Comparison of ENCODE assay signal across 21 cellular contexts in genomic region chr9:127945942-127946341, GRCh38. TPM values are rescaled to one million over a fixed set of nuclear protein-coding genes. Genes with fewer than 3 reads are reported as not detected.
A peak's percentile ranks its signal among the peaks of the same experiment; 100 is the strongest.
DNase-seq lines count a peak whose midpoint lies in the region; ATAC-seq and TF ChIP-seq lines count a peak whose summit lies in the region.
"Had no signal": no experiment of that assay in that cellular context is flagged by ENCODE, and none has a peak within 500 bp of the region (broad histone marks: within the 10 kb centered on the region; RNA-seq: fewer than 3 reads in every experiment).

No MANE protein-coding gene starts in this region.

- peaks cover 58% of the 10 kb centered on the region for H3K4me1 Mint-ChIP-seq in activated naive CD8-positive, alpha-beta T cell (ENCODE audit: low read depth)
- peaks cover 44% of the 10 kb centered on the region for H3K4me1 Mint-ChIP-seq in activated naive CD8-positive, alpha-beta T cell treated with anti-CD3 and anti-CD28 coated beads, Interleukin-2, amount 50 U/mL, for 24 hours
- peaks cover 8 to 29% (median 23%) of the 10 kb centered on the region in 3 donors for H3K4me1 Mint-ChIP-seq in IgD-negative memory B cell
- peaks cover 28 to 54% of the 10 kb centered on the region in 2 donors for H3K4me1 Mint-ChIP-seq in stimulated activated naive B cell treated with anti-CD40 and anti-IgM and Interleukin-4, amounts not matched to agents 10 μg/mL and 1 μg/mL and 100 μg/mL, for 72 hours

- no peaks in the 10 kb centered on the region for H3K9me3 ChIP-seq in uterus
- H3K9me3 ChIP-seq: lower lobe of right lung, thoracic aorta had no signal

- no peak overlapping the region for H3K4me3 Mint-ChIP-seq in activated naive CD8-positive, alpha-beta T cell
- no peak overlapping the region for H3K4me3 Mint-ChIP-seq in activated naive CD8-positive, alpha-beta T cell treated with anti-CD3 and anti-CD28 coated beads, Interleukin-2, amount 50 U/mL, for 24 hours
- H3K4me3 Mint-ChIP-seq in IgD-negative memory B cell = peak overlapping the region in 1 of 4 donors; percentile 15
- H3K4me3 Mint-ChIP-seq in stimulated activated naive B cell treated with anti-CD40 and anti-IgM and Interleukin-4, amounts not matched to agents 10 μg/mL and 1 μg/mL and 100 μg/mL, for 72 hours = no peak overlapping the region
- H3K4me3 Mint-ChIP-seq: dendritic cell treated with granulocyte-macrophage colony-stimulating factor and Interleukin-4, amounts not matched to agents 40 ng/mL and 50 ng/mL, for 4 days had no signal

- no peak for TF ChIP-seq POLR2A in uterus (IDR thresholded peaks at IDR 0.05)

- intact Hi-C loops in uterus (cut with DNase I; ENCODE audit: low total_unique reads) = no loop called here

- peak overlapping the region; percentile 54 for H3K27ac Mint-ChIP-seq in activated naive CD8-positive, alpha-beta T cell
- H3K27ac Mint-ChIP-seq in activated naive CD8-positive, alpha-beta T cell treated with anti-CD3 and anti-CD28 coated beads, Interleukin-2, amount 50 U/mL, for 24 hours = no peak overlapping the region
- peak overlapping the region in 2 of 3 donors; percentile 43 to 98 for H3K27ac Mint-ChIP-seq in IgD-negative memory B cell
- peak overlapping the region; percentile 85 for H3K27ac Mint-ChIP-seq in stimulated activated naive B cell treated with anti-CD40 and anti-IgM and Interleukin-4, amounts not matched to agents 10 μg/mL and 1 μg/mL and 100 μg/mL, for 72 hours
- H3K27ac Mint-ChIP-seq: dendritic cell treated with granulocyte-macrophage colony-stimulating factor and Interleukin-4, amounts not matched to agents 40 ng/mL and 50 ng/mL, for 4 days had no signal

- no peaks in the 10 kb centered on the region for H3K27me3 ChIP-seq in uterus

- no peak for TF ChIP-seq CTCF in uterus (IDR thresholded peaks at IDR 0.05)

- DNase-seq in activated naive CD8-positive, alpha-beta T cell treated with anti-CD3 and anti-CD28 coated beads, Interleukin-2, amount 50 U/mL, for 24 hours = no peak
- DNase-seq in stimulated activated naive B cell treated with anti-CD40 and anti-IgM and Interleukin-4, amounts not matched to agents 10 μg/mL and 1 μg/mL and 100 μg/mL, for 72 hours = no peak
- DNase-seq in uterus (no peak), DMS 273 (lab: John Stamatoyannopoulos, UW; ENCODE audit: unreplicated experiment) (no peak)
- DNase-seq: activated T-cell treated with anti-CD3 and anti-CD28 coated beads for 4 hours; foreskin fibroblast; GDM1; hippocampal formation; lower lobe of right lung; NCI-H1417 treated with DMSO at 0.1 percent for 48 hours; NCI-H510A treated with DMSO at 0.1 percent for 48 hours; SHP77; stimulated activated CD8-positive, alpha-beta memory T cell treated with anti-CD3 and anti-CD28 coated beads, Interleukin-4, amount 100 ng/mL, for 48 hours; SW 1271 had no signal

- H3K4me3 ChIP-seq in uterus = no peak overlapping the region
- H3K4me3 ChIP-seq: lower lobe of right lung, thoracic aorta had no signal

- H3K27ac ChIP-seq in cingulate gyrus (ENCODE audit: low read depth, low read length) (peak overlapping the region; percentile 65), uterus (peak overlapping the region in 1 of 2 donors; percentile 55)
- H3K27ac ChIP-seq: C4-2B, lower lobe of right lung, thoracic aorta had no signal

- ATAC-seq in activated naive CD8-positive, alpha-beta T cell treated with anti-CD3 and anti-CD28 coated beads, Interleukin-2, amount 50 U/mL, for 24 hours = no peak
- ATAC-seq in stimulated activated naive B cell treated with anti-CD40 and anti-IgM and Interleukin-4, amounts not matched to agents 10 μg/mL and 1 μg/mL and 100 μg/mL, for 72 hours (replicated peaks) = no peak
- no peak for ATAC-seq in GM21360 (IDR thresholded peaks at IDR 0.05; ENCODE audit: unreplicated experiment)
- ATAC-seq: lower lobe of right lung had no signal

- no peaks in the 10 kb centered on the region for H3K36me3 Mint-ChIP-seq in activated naive CD8-positive, alpha-beta T cell
- peaks cover 10% of the 10 kb centered on the region for H3K36me3 Mint-ChIP-seq in activated naive CD8-positive, alpha-beta T cell treated with anti-CD3 and anti-CD28 coated beads, Interleukin-2, amount 50 U/mL, for 24 hours (ENCODE audit: low read depth)
- peaks cover 3% of the 10 kb centered on the region for H3K36me3 Mint-ChIP-seq in IgD-negative memory B cell
- H3K36me3 Mint-ChIP-seq in stimulated activated naive B cell treated with anti-CD40 and anti-IgM and Interleukin-4, amounts not matched to agents 10 μg/mL and 1 μg/mL and 100 μg/mL, for 72 hours = peaks cover 30 to 51% of the 10 kb centered on the region in 2 donors

- H3K4me1 ChIP-seq in uterus = peaks cover 0 to 5% of the 10 kb centered on the region in 2 donors

- no peaks in the 10 kb centered on the region for H3K9me3 Mint-ChIP-seq in activated naive CD8-positive, alpha-beta T cell (ENCODE audit: low read depth)
- no peaks in the 10 kb centered on the region for H3K9me3 Mint-ChIP-seq in activated naive CD8-positive, alpha-beta T cell treated with anti-CD3 and anti-CD28 coated beads, Interleukin-2, amount 50 U/mL, for 24 hours
- no peaks in the 10 kb centered on the region for H3K9me3 Mint-ChIP-seq in IgD-negative memory B cell
- H3K9me3 Mint-ChIP-seq in stimulated activated naive B cell treated with anti-CD40 and anti-IgM and Interleukin-4, amounts not matched to agents 10 μg/mL and 1 μg/mL and 100 μg/mL, for 72 hours = no peaks in the 10 kb centered on the region
- H3K9me3 Mint-ChIP-seq: dendritic cell treated with granulocyte-macrophage colony-stimulating factor and Interleukin-4, amounts not matched to agents 40 ng/mL and 50 ng/mL, for 4 days had no signal

- no peaks in the 10 kb centered on the region for H3K27me3 Mint-ChIP-seq in activated naive CD8-positive, alpha-beta T cell
- H3K27me3 Mint-ChIP-seq in activated naive CD8-positive, alpha-beta T cell treated with anti-CD3 and anti-CD28 coated beads, Interleukin-2, amount 50 U/mL, for 24 hours = no peaks in the 10 kb centered on the region
- no peaks in the 10 kb centered on the region for H3K27me3 Mint-ChIP-seq in IgD-negative memory B cell
- no peaks in the 10 kb centered on the region for H3K27me3 Mint-ChIP-seq in stimulated activated naive B cell treated with anti-CD40 and anti-IgM and Interleukin-4, amounts not matched to agents 10 μg/mL and 1 μg/mL and 100 μg/mL, for 72 hours

- no peaks in the 10 kb centered on the region for H3K36me3 ChIP-seq in uterus

RNA-seq across cellular contexts. Expression of gene DPM2, which starts 8.3 kb away (rescaled TPM):
- 44.9 TPM for polyA plus RNA-seq in IgD-negative memory B cell
- total RNA-seq in uterus = 10 to 100 TPM in 3 of 4 donors, 1 to 10 TPM in 1; 6.7 to 33.1 (median 15.9) TPM

RNA-seq across cellular contexts. Expression of gene PIP5KL1, which starts 15.4 kb away (rescaled TPM):
- polyA plus RNA-seq in IgD-negative memory B cell = 1.1 TPM
- 10 to 100 TPM in 1 of 4 donors, 1 to 10 TPM in 2, not detected in 1; 2.9 to 11.3 (median 3.2) TPM for total RNA-seq in uterus

RNA-seq across cellular contexts. Expression of gene ST6GALNAC4, which starts 29.1 kb away (rescaled TPM):
- polyA plus RNA-seq in IgD-negative memory B cell = 32.5 TPM
- total RNA-seq in uterus = 10 to 100 TPM in 3 of 4 donors, under 1 TPM in 1; 0.59 to 41.7 (median 20.7) TPM

RNA-seq across cellular contexts. Expression of gene EEIG1, which starts 34.8 kb away (rescaled TPM):
- 90.5 TPM for polyA plus RNA-seq in IgD-negative memory B cell
- total RNA-seq in uterus = 100 to 1,000 TPM in 1 of 4 donors, 10 to 100 TPM in 2, 1 to 10 TPM in 1; 5.0 to 140 (median 19.3) TPM

RNA-seq across cellular contexts. Expression of gene ST6GALNAC6, which starts 46.5 kb away (rescaled TPM):
- 38.9 TPM for polyA plus RNA-seq in IgD-negative memory B cell
- 100 to 1,000 TPM in 3 of 4 donors, 10 to 100 TPM in 1; 37.7 to 133 (median 111) TPM for total RNA-seq in uterus
